ENCODE assay signal across 9 cellular contexts in genomic region chr5:154368041-154368800, GRCh38.
A peak's percentile ranks its signal among the peaks of the same experiment; 100 is the strongest.
DNase-seq lines count a peak whose midpoint lies in the region; ATAC-seq and TF ChIP-seq lines count a peak whose summit lies in the region.
"Had no signal": no experiment of that assay in that cellular context is flagged by ENCODE, and none has a peak within 500 bp of the region (broad histone marks: within the 10 kb centered on the region; RNA-seq: fewer than 3 reads in every experiment).

No MANE protein-coding gene starts in this region.

- H3K27ac ChIP-seq in ascending aorta (peak overlapping the region; percentile 78 to 79), hepatocyte (peak overlapping the region; percentile 71), skeletal muscle tissue (ENCODE audit: low read depth, low read length) (peak overlapping the region; percentile 31)
- no peak overlapping the region for H3K27ac ChIP-seq in CD8-positive, alpha-beta memory T cell (ENCODE audit: low read depth, low read length)

- peaks cover 0 to 46% (median 14%) of the 10 kb centered on the region in 3 donors for H3K36me3 Mint-ChIP-seq in CD8-positive, alpha-beta memory T cell

- H3K27me3 ChIP-seq in ascending aorta (no peaks in the 10 kb centered on the region), hepatocyte (no peaks in the 10 kb centered on the region), skeletal muscle tissue (ENCODE audit: control insufficient read depth in 3 of 3, insufficient read depth in 3 of 3, low read length in 3 of 3) (no peaks in the 10 kb centered on the region)
- no peaks in the 10 kb centered on the region for H3K27me3 ChIP-seq in CD8-positive, alpha-beta memory T cell (ENCODE audit: insufficient read depth, low read length, poor library complexity, severe bottlenecking)

- H3K4me1 Mint-ChIP-seq in CD8-positive, alpha-beta memory T cell = peaks cover 0 to 5% (median 4%) of the 10 kb centered on the region in 3 donors

- peak overlapping the region in 2 of 8 donors; percentile 4 to 37 for H3K27ac Mint-ChIP-seq in CD8-positive, alpha-beta memory T cell
- H3K27ac Mint-ChIP-seq: natural killer cell treated with Interleukin-12 subunit alpha and Interleukin-12 subunit beta and Interleukin-15 and Interleukin-18, amount 100 ng/mL, for 72 hours had no signal

- H3K9me3 Mint-ChIP-seq in CD8-positive, alpha-beta memory T cell = no peaks in the 10 kb centered on the region
- H3K9me3 Mint-ChIP-seq: natural killer cell treated with Interleukin-12 subunit alpha and Interleukin-12 subunit beta and Interleukin-15 and Interleukin-18, amount 100 ng/mL, for 72 hours had no signal

- H3K4me1 ChIP-seq in ascending aorta (peaks cover 15 to 54% of the 10 kb centered on the region in 2 donors), hepatocyte (ENCODE audit: insufficient read depth) (peaks cover 13% of the 10 kb centered on the region), skeletal muscle tissue (ENCODE audit: control insufficient read depth in 3 of 3, insufficient read depth in 3 of 3, low read length in 3 of 3) (peaks cover 11 to 27% (median 13%) of the 10 kb centered on the region in 3 donors)
- H3K4me1 ChIP-seq in CD8-positive, alpha-beta memory T cell (ENCODE audit: insufficient read depth, low read length) = no peaks in the 10 kb centered on the region

- H3K4me3 ChIP-seq in ascending aorta = no peak overlapping the region
- H3K4me3 ChIP-seq in hepatocyte = no peak overlapping the region
- H3K4me3 ChIP-seq in skeletal muscle tissue (ENCODE audit: low read length in 3 of 3) = no peak overlapping the region
- no peak overlapping the region for H3K4me3 ChIP-seq in CD8-positive, alpha-beta memory T cell (ENCODE audit: low read length)

- H2AFZ ChIP-seq in hepatocyte = no peak overlapping the region

- TF ChIP-seq CTCF in ascending aorta (IDR thresholded peaks at IDR 0.05) = no peak
- TF ChIP-seq CTCF in hepatocyte (IDR thresholded peaks at IDR 0.05; ENCODE audit: poor library complexity) = no peak

- no peak for ATAC-seq in HG03460 (IDR thresholded peaks at IDR 0.05; ENCODE audit: unreplicated experiment)
- ATAC-seq: natural killer cell treated with Interleukin-12 subunit alpha and Interleukin-12 subunit beta and Interleukin-15 and Interleukin-18, amount 100 ng/mL, for 72 hours had no signal

- no peaks in the 10 kb centered on the region for H3K79me2 ChIP-seq in hepatocyte

- no peak overlapping the region for H3K4me2 ChIP-seq in hepatocyte

- H3K27me3 Mint-ChIP-seq in CD8-positive, alpha-beta memory T cell = no peaks in the 10 kb centered on the region
- H3K27me3 Mint-ChIP-seq: natural killer cell treated with Interleukin-12 subunit alpha and Interleukin-12 subunit beta and Interleukin-15 and Interleukin-18, amount 100 ng/mL, for 72 hours had no signal

- H3K36me3 ChIP-seq in ascending aorta = no peaks in the 10 kb centered on the region
- no peaks in the 10 kb centered on the region for H3K36me3 ChIP-seq in hepatocyte (replicated peaks; ENCODE audit: insufficient read depth, low read depth)
- H3K36me3 ChIP-seq in skeletal muscle tissue (ENCODE audit: control insufficient read depth in 3 of 3, insufficient read depth in 3 of 3, low read length in 3 of 3) = no peaks in the 10 kb centered on the region
- H3K36me3 ChIP-seq in CD8-positive, alpha-beta memory T cell (ENCODE audit: insufficient read depth, low read length) = no peaks in the 10 kb centered on the region

- CTCF ChIA-PET in CD8-positive, alpha-beta memory T cell (lab: Charles Lee) = interaction anchor here (1.1 kb wide), 1 partner anchor 13 kb away, joined by 3 read pairs; no protein-coding TSS in a partner anchor

- H4K20me1 ChIP-seq in hepatocyte (ENCODE audit: insufficient read depth, poor library complexity, severe bottlenecking) = no peaks in the 10 kb centered on the region

- POLR2A ChIA-PET in CD8-positive, alpha-beta memory T cell (lab: Charles Lee) = no interaction called here

- WGBS in hepatocyte (ENCODE audit: low lambda C conversion rate, missing lambda C conversion rate) = 46% methylated on average over 6 of the region's 6 CpGs

- H3K9me2 ChIP-seq in hepatocyte (replicated peaks; ENCODE audit: insufficient read depth) = no peaks in the 10 kb centered on the region

- DNase-seq in HK-2 (ENCODE audit: unreplicated experiment) = peak; percentile 34
- peak in 1 of 2 donors; percentile 89 for DNase-seq in ascending aorta (ENCODE audit: low spot score in 2 of 2)
- peak; percentile 61 for DNase-seq in hepatocyte (ENCODE audit: low spot score)
- DNase-seq in NCI-H1417 treated with DMSO at 0.1 percent for 48 hours (lab: John Stamatoyannopoulos, UW) = no peak
- no peak for DNase-seq in activated CD4-positive, alpha-beta T cell treated with anti-CD3 and anti-CD28 coated beads, Interleukin-2, amount 50 U/mL, for 4 hours
- no peak for DNase-seq in CD8-positive, alpha-beta memory T cell

- H3K4me3 Mint-ChIP-seq in CD8-positive, alpha-beta memory T cell = no peak overlapping the region
- H3K4me3 Mint-ChIP-seq: natural killer cell treated with Interleukin-12 subunit alpha and Interleukin-12 subunit beta and Interleukin-15 and Interleukin-18, amount 100 ng/mL, for 72 hours had no signal

- no peak overlapping the region for H3K9ac ChIP-seq in skeletal muscle tissue (ENCODE audit: low read depth in 1 of 3, low read length in 3 of 3)

- H3K9me3 ChIP-seq in ascending aorta (no peaks in the 10 kb centered on the region), hepatocyte (ENCODE audit: low read depth) (no peaks in the 10 kb centered on the region), skeletal muscle tissue (ENCODE audit: control insufficient read depth in 3 of 3, low read length in 3 of 3) (no peaks in the 10 kb centered on the region)
- H3K9me3 ChIP-seq in CD8-positive, alpha-beta memory T cell (ENCODE audit: low read length) = no peaks in the 10 kb centered on the region

- intact Hi-C loops in ascending aorta (cut with DNase I) = loop anchor here (1.0 to 5.0 kb wide), 2 partner anchors 77 to 146 kb away; partner anchors contain the start of gene SAP30L

Comparison
In these comparisons a context has a peak if more than half of its experiments do, and no peak if none do; other contexts are left out.
1. DNase-seq: peak in HK-2 (single experiment) and hepatocyte (single experiment); none in NCI-H1417 treated with DMSO at 0.1 percent for 48 hours (single experiment), activated CD4-positive, alpha-beta T cell treated with anti-CD3 and anti-CD28 coated beads, Interleukin-2, amount 50 U/mL, for 4 hours (0 of 2) and CD8-positive, alpha-beta memory T cell (0 of 5).